ENCODE assay signal across 8 cellular contexts in the genomic region with DNA sequence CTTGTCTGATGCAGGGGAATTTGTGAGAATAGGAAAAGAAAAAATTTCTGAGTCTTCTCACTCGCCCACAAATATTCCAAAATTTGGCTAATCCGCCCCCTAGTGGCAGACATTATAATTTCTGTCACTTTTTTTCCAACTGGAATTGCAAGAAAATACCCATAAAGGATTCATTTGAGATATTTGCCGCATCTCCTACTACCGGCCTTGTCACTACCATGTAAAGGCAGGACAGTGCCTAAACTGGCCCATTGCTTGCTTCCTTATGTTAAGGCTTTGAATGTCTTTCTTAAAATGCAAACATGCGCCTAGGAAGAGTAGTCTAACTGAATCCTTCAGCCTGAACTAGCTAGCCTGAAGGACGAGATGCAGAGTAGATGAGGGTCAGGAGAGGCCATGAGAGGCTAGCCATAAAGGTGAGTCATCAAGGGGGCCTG. TPM values are rescaled to one million over a fixed set of nuclear protein-coding genes. Genes with fewer than 3 reads are reported as not detected.
DNase-seq lines count a peak whose midpoint lies in the region; ATAC-seq, FAIRE-seq and TF ChIP-seq lines count a peak whose summit lies in the region.

No MANE protein-coding gene starts in this region.

- DNase-seq in AG08396 (ENCODE audit: low spot score) (peak; percentile 36), ELF-1 (ENCODE audit: low read depth, low spot score) (peak; percentile 32), NCI-H2107 (lab: John Stamatoyannopoulos, UW) (peak; percentile 28), immature natural killer cell (peak; percentile 22 to 39 (median 33)), stomach (no peak), RCC 7860 (ENCODE audit: low spot score) (no peak)
- DNase-seq in activated naive CD4-positive, alpha-beta T cell treated with anti-CD3 and anti-CD28 coated beads, Interleukin-2, amount 50 U/mL, for 16 hours = peak; percentile 10

- H3K27me3 Mint-ChIP-seq in immature natural killer cell (ENCODE audit: low read depth in 3 of 3) = no peaks in the 10 kb centered on the region

- H3K27ac ChIP-seq in stomach = no peak overlapping the region

- no peaks in the 10 kb centered on the region for H3K9me3 Mint-ChIP-seq in immature natural killer cell

- intact Hi-C loops in stomach (cut with DNase I; ENCODE audit: low total_unique reads) = loop anchor here (5.0 kb wide), 1 partner anchor 415 kb away; no protein-coding TSS in a partner anchor

- no peaks in the 10 kb centered on the region for H3K4me1 Mint-ChIP-seq in immature natural killer cell

- H3K4me3 ChIP-seq in stomach = no peak overlapping the region

- no peak overlapping the region for H3K4me3 Mint-ChIP-seq in immature natural killer cell

- H3K9me3 ChIP-seq in stomach = no peaks in the 10 kb centered on the region

- no peaks in the 10 kb centered on the region for H3K36me3 ChIP-seq in stomach

- WGBS in stomach, 5 donors = 16 to 24% (median 21%) methylated on average over 6 of the region's 6 CpGs

- H3K4me1 ChIP-seq in stomach = peaks cover 0 to 8% (median 4%) of the 10 kb centered on the region in 4 donors

- H3K36me3 Mint-ChIP-seq in immature natural killer cell = no peaks in the 10 kb centered on the region

- H3K27ac Mint-ChIP-seq in immature natural killer cell = no peak overlapping the region

- TF ChIP-seq POLR2A in stomach (IDR thresholded peaks at IDR 0.05) = no peak

- no peaks in the 10 kb centered on the region for H3K27me3 ChIP-seq in stomach

- ATAC-seq in HG03354 (IDR thresholded peaks at IDR 0.05; ENCODE audit: poor library complexity, severe bottlenecking, unreplicated experiment) = no peak

- no peak for TF ChIP-seq EP300 in stomach (IDR thresholded peaks at IDR 0.05)

- no peak for FAIRE-seq in RCC 7860 (lab: Jason Lieb, UNC)

- TF ChIP-seq CTCF in stomach (IDR thresholded peaks at IDR 0.05) = peak in 4 of 7 experiments; percentile 49 to 94 (median 66)

RNA-seq across cellular contexts. Expression of a gene that starts 9.3 kb away (rescaled TPM):
- polyA plus RNA-seq in immature natural killer cell = 1 to 10 TPM in 2 of 3 donors, under 1 TPM in 1; 0.51 to 1.8 (median 1.6) TPM
- 10 to 100 TPM in 4 of 5 donors, 1 to 10 TPM in 1; 4.6 to 69.4 (median 29.2) TPM for total RNA-seq in stomach
- polyA plus RNA-seq in stomach = 1 to 10 TPM; 1.8 to 6.9 (median 4.3) TPM

Comparison
In these comparisons a context has a peak if more than half of its experiments do, and no peak if none do; other contexts are left out.
1. DNase-seq: peak in AG08396 (single experiment), ELF-1 (single experiment), NCI-H2107 (single experiment), activated naive CD4-positive, alpha-beta T cell treated with anti-CD3 and anti-CD28 coated beads, Interleukin-2, amount 50 U/mL, for 16 hours (single experiment) and immature natural killer cell (3 of 3); none in stomach (single experiment) and RCC 7860 (single experiment).